Comparison of ENCODE assay signal across 16 cellular contexts in genomic region chr16:19458722-19459379, GRCh38. TPM values are rescaled to one million over a fixed set of nuclear protein-coding genes. Genes with fewer than 3 reads are reported as not detected.
DNase-seq lines count a peak whose midpoint lies in the region; ATAC-seq, FAIRE-seq and TF ChIP-seq lines count a peak whose summit lies in the region.
"Had no signal": no experiment of that assay in that cellular context is flagged by ENCODE, and none has a peak within 500 bp of the region (broad histone marks: within the 10 kb centered on the region; RNA-seq: fewer than 3 reads in every experiment).

No MANE protein-coding gene starts in this region.

- DNase-seq in NCI-H82 (lab: John Stamatoyannopoulos, UW) (peak; percentile 24), NCI-H82 treated with DMSO at 0.1 percent for 48 hours (lab: John Stamatoyannopoulos, UW; ENCODE audit: unreplicated experiment) (no peak), Panc1 (ENCODE audit: low read depth, low spot score) (no peak), K562 (ENCODE audit: extremely low read depth in 1 of 4, low spot score in 3 of 4) (peak in 2 of 4 experiments; percentile 26 to 34), neural progenitor cell (ENCODE audit: low spot score) (no peak), epidermal melanocyte (ENCODE audit: insufficient read length, low spot score) (no peak)
- no peak for DNase-seq in activated naive CD4-positive, alpha-beta T cell treated with anti-CD3 and anti-CD28 coated beads, Interleukin-2, amount 50 U/mL, for 72 hours (ENCODE audit: low spot score in 2 of 2)
- DNase-seq: ACHN; CD4-positive, CD25-positive, alpha-beta regulatory T cell; DMS 273 treated with DMSO at 0.1 percent for 48 hours; H7 had no signal

- no peak for TF ChIP-seq EP300 in K562 (IDR thresholded peaks at IDR 0.05; ENCODE audit: low read length)

- H4K20me1 ChIP-seq in K562 (replicated peaks; ENCODE audit: control insufficient read depth, insufficient read depth, low read length) = no peaks in the 10 kb centered on the region
- H4K20me1 ChIP-seq in neural progenitor cell (ENCODE audit: low read depth) = no peaks in the 10 kb centered on the region
- H4K20me1 ChIP-seq: BLaER1 treated with 17β-estradiol and CSF1 and Interleukin-3, amounts not matched to agents 10 nM and 100 nM had no signal

- intact Hi-C loops in Panc1 (cut with micrococcal nuclease; ENCODE audit: unreplicated experiment) = no loop called here
- intact Hi-C loops in K562 (cut with micrococcal nuclease) = no loop called here

- H3K9ac ChIP-seq in K562 (ENCODE audit: insufficient read depth in 1 of 2, low read depth in 2 of 2, low read length in 2 of 2) = no peak overlapping the region; a peak in 1 of 4 replicates
- no peak overlapping the region for H3K9ac ChIP-seq in neural progenitor cell
- H3K9ac ChIP-seq: BLaER1 treated with 17β-estradiol and CSF1 and Interleukin-3, amounts not matched to agents 10 nM and 100 nM had no signal

- H3K27me3 Mint-ChIP-seq in neural progenitor cell (ENCODE audit: insufficient read depth, low read depth) = peaks cover 4% of the 10 kb centered on the region

- no peaks in the 10 kb centered on the region for H3K4me1 ChIP-seq in Panc1 (ENCODE audit: control insufficient read depth, insufficient read depth, low read length)
- H3K4me1 ChIP-seq in K562 (replicated peaks in 1 of 2; ENCODE audit: control insufficient read depth in 2 of 2, insufficient read depth in 2 of 2, low read length in 2 of 2) = no peaks in the 10 kb centered on the region
- no peaks in the 10 kb centered on the region for H3K4me1 ChIP-seq in neural progenitor cell
- H3K4me1 ChIP-seq: BLaER1 treated with 17β-estradiol and CSF1 and Interleukin-3, amounts not matched to agents 10 nM and 100 nM had no signal

- CTCF ChIA-PET in Panc1 (lab: Charles Lee) = no interaction called here
- CTCF ChIA-PET in K562 (lab: Yijun Ruan, JAX; ENCODE audit: low intra/inter-chr PET ratio) = no interaction called here

- H3K4me2 ChIP-seq in K562 (ENCODE audit: insufficient read depth, low read length) (peak overlapping the region; percentile 43), neural progenitor cell (no peak overlapping the region)
- H3K4me2 ChIP-seq: BLaER1 treated with 17β-estradiol and CSF1 and Interleukin-3, amounts not matched to agents 10 nM and 100 nM had no signal

- H3K4me3 ChIP-seq in Panc1 (ENCODE audit: low read depth in 2 of 2, low read length in 2 of 2) (no peak overlapping the region), K562 (no peak overlapping the region), neural progenitor cell (no peak overlapping the region)
- H3K4me3 ChIP-seq: BLaER1 treated with 17β-estradiol and CSF1 and Interleukin-3, amounts not matched to agents 10 nM and 100 nM had no signal

- no peak for TF ChIP-seq CTCF in Panc1 (IDR thresholded peaks at IDR 0.05)
- TF ChIP-seq CTCF in K562 (IDR thresholded peaks at IDR 0.05 in 2 of 3, conservative IDR thresholded peaks at IDR 0.05 in 1 of 3; ENCODE audit: insufficient read depth in 2 of 3, low read depth in 1 of 3, low read length in 3 of 3) = peak in 2 of 3 experiments; percentile 13 to 35; a peak in 2 of 6 replicates
- no peak for TF ChIP-seq CTCF in neural progenitor cell (IDR thresholded peaks at IDR 0.05)

- H3K4me1 Mint-ChIP-seq in neural progenitor cell = no peaks in the 10 kb centered on the region
- H3K4me1 Mint-ChIP-seq: CD4-positive, CD25-positive, alpha-beta regulatory T cell had no signal

- no peak for TF ChIP-seq POLR2A in K562 (conservative IDR thresholded peaks at IDR 0.05)

- no peak for FAIRE-seq in K562 (lab: Jason Lieb, UNC)
- FAIRE-seq: GM18507, HTR-8/SVneo had no signal

- H3K9me1 ChIP-seq in K562 (ENCODE audit: control insufficient read depth, insufficient read depth, low read length) = no peaks in the 10 kb centered on the region

- ATAC-seq in Panc1 = peak; percentile 38; the same call in 1 of the 2 replicates
- ATAC-seq in K562 = peak; percentile 97
- ATAC-seq in HG03280 (IDR thresholded peaks at IDR 0.05; ENCODE audit: unreplicated experiment) = no peak
- no peak for ATAC-seq in activated naive CD4-positive, alpha-beta T cell treated with anti-CD3 and anti-CD28 coated beads, Interleukin-2, amount 50 U/mL, for 72 hours

- no peaks in the 10 kb centered on the region for H3K27me3 ChIP-seq in Panc1 (ENCODE audit: control insufficient read depth, insufficient read depth, low read length)
- H3K27me3 ChIP-seq in K562 (ENCODE audit: control insufficient read depth in 2 of 2, insufficient read depth in 2 of 2, low read length in 2 of 2) = no peaks in the 10 kb centered on the region
- H3K27me3 ChIP-seq in neural progenitor cell = no peaks in the 10 kb centered on the region
- H3K27me3 ChIP-seq: BLaER1 treated with 17β-estradiol and CSF1 and Interleukin-3, amounts not matched to agents 10 nM and 100 nM had no signal

- no peak overlapping the region for H3K27ac ChIP-seq in Panc1 (ENCODE audit: low read length)
- no peak overlapping the region for H3K27ac ChIP-seq in K562 (ENCODE audit: extremely low read depth, low read depth, low read length)
- H3K27ac ChIP-seq in neural progenitor cell = no peak overlapping the region
- H3K27ac ChIP-seq: BLaER1 treated with 17β-estradiol and CSF1 and Interleukin-3, amounts not matched to agents 10 nM and 100 nM had no signal

- no peaks in the 10 kb centered on the region for H3K9me3 ChIP-seq in Panc1 (ENCODE audit: control insufficient read depth, insufficient read depth, low read depth, low read length)
- no peaks in the 10 kb centered on the region for H3K9me3 ChIP-seq in K562 (replicated peaks; ENCODE audit: control insufficient read depth, insufficient read depth, low read depth, low read length)
- H3K9me3 ChIP-seq in neural progenitor cell (ENCODE audit: low read depth) = no peaks in the 10 kb centered on the region
- H3K9me3 ChIP-seq: BLaER1 treated with 17β-estradiol and CSF1 and Interleukin-3, amounts not matched to agents 10 nM and 100 nM had no signal

- H3K36me3 ChIP-seq in Panc1 (ENCODE audit: control insufficient read depth, insufficient read depth, low read length) (no peaks in the 10 kb centered on the region), K562 (ENCODE audit: control insufficient read depth, insufficient read depth, low read length) (no peaks in the 10 kb centered on the region), neural progenitor cell (no peaks in the 10 kb centered on the region)
- H3K36me3 ChIP-seq: BLaER1 treated with 17β-estradiol and CSF1 and Interleukin-3, amounts not matched to agents 10 nM and 100 nM had no signal

- BruUV-seq in Panc1 (replicated peaks; lab: Mats Ljungman, UMichigan) = no TSS peak
- BruUV-seq in K562 (replicated peaks; lab: Mats Ljungman, UMichigan) = no TSS peak

- H3K27ac Mint-ChIP-seq in neural progenitor cell = no peak overlapping the region
- H3K27ac Mint-ChIP-seq in activated naive CD4-positive, alpha-beta T cell treated with anti-CD3 and anti-CD28 coated beads, Interleukin-2, amount 50 U/mL, for 72 hours = no peak overlapping the region
- H3K27ac Mint-ChIP-seq: CD4-positive, CD25-positive, alpha-beta regulatory T cell had no signal

- in situ Hi-C loops in Panc1 (cut with HindIII; ENCODE audit: low pct_unique_long_range_greater_than_20kb, low sequenced_read_pairs) (no loop called here), K562 (cut with MboI) (no loop called here)

- H2AFZ ChIP-seq in K562 (ENCODE audit: low read depth, low read length) (peak overlapping the region; percentile 82), neural progenitor cell (replicated peaks) (peak overlapping the region; percentile 42)

- H3K79me2 ChIP-seq in K562 (ENCODE audit: control insufficient read depth, insufficient read depth, low read length) (no peaks in the 10 kb centered on the region), neural progenitor cell (ENCODE audit: low read depth) (no peaks in the 10 kb centered on the region)

- peaks cover 2% of the 10 kb centered on the region for H3K36me3 Mint-ChIP-seq in neural progenitor cell
- no peaks in the 10 kb centered on the region for H3K36me3 Mint-ChIP-seq in activated naive CD4-positive, alpha-beta T cell treated with anti-CD3 and anti-CD28 coated beads, Interleukin-2, amount 50 U/mL, for 72 hours
- H3K36me3 Mint-ChIP-seq: CD4-positive, CD25-positive, alpha-beta regulatory T cell had no signal

- no peaks in the 10 kb centered on the region for H3K9me3 Mint-ChIP-seq in neural progenitor cell
- H3K9me3 Mint-ChIP-seq in activated naive CD4-positive, alpha-beta T cell treated with anti-CD3 and anti-CD28 coated beads, Interleukin-2, amount 50 U/mL, for 72 hours = no peaks in the 10 kb centered on the region

- no peaks in the 10 kb centered on the region for H3F3A ChIP-seq in neural progenitor cell (ENCODE audit: low read depth)

- TF ChIP-seq RAD21 in K562 (CRISPR knock-in tag; conservative IDR thresholded peaks at IDR 0.05 in 1 of 2, IDR thresholded peaks at IDR 0.05 in 1 of 2) = peak in 1 of 2 experiments; percentile 23; a peak in 2 of 4 replicates

- POLR2A ChIA-PET in Panc1 (lab: Charles Lee) = no interaction called here
- POLR2A ChIA-PET in K562 (lab: Yijun Ruan, JAX) = interaction anchor here (0.6 to 1.1 kb wide), 4 partner anchors 11 to 503 kb away, joined by 3 to 7 read pairs (median 4); no protein-coding TSS in a partner anchor

- WGBS in K562 (ENCODE audit: insufficient coverage, low coverage, missing lambda C conversion rate) = 34% methylated on average over 8 of the region's 9 CpGs

- H3K4me3 Mint-ChIP-seq in neural progenitor cell = no peak overlapping the region
- H3K4me3 Mint-ChIP-seq: CD4-positive, CD25-positive, alpha-beta regulatory T cell had no signal

RNA-seq across cellular contexts. Expression of gene TMC5, which starts 41.2 kb away (rescaled TPM):
- total RNA-seq in Panc1 (2021; ENCODE audit: unreplicated experiment) = 1.4 TPM
- polyA plus RNA-seq in Panc1 (2012; ENCODE audit: insufficient read length) = 0.42 TPM
- 0.16 and 0.44 TPM in 2 replicates for total RNA-seq in K562 (2011; cell fraction: chromatin; rRNA removed; ENCODE audit: low replicate concordance)
- 0.17 TPM in 1 of 2 replicates, not detected in the other for total RNA-seq in K562 (2011; cell fraction: nucleolus; rRNA removed)
- 0.31 and 0.95 TPM in 2 replicates for total RNA-seq in K562 (2011; cell fraction: nucleoplasm; rRNA removed)
- 0.94 and 1.8 TPM in 2 replicates for total RNA-seq in K562 (2014; rRNA removed)
- total RNA-seq in K562 (2014; rRNA removed; fragmentation: Illumina TruSeq; extraction: Trizol) = 2.3 and 2.5 TPM in 2 replicates
- 0.83 and 1.1 TPM in 2 replicates for total RNA-seq in K562 (2015; rRNA removed; fragmentation: Illumina TruSeq; extraction: Trizol)
- 1.3 and 2.7 TPM in 2 replicates for total RNA-seq in K562 (2021)
- polyA plus RNA-seq in K562 (2011; rRNA removed) = 2.4 and 2.6 TPM in 2 replicates
- polyA plus RNA-seq in K562 (2011; cell fraction: cytosol; rRNA removed) = 0.12 and 0.34 TPM in 2 replicates
- polyA plus RNA-seq in K562 (2011; cell fraction: nucleus; rRNA removed) = 0.16 and 0.88 TPM in 2 replicates
- polyA plus RNA-seq in K562 (2012) = 0.90 and 1.7 TPM in 2 replicates
- 1.7 and 2.3 TPM in 2 replicates for polyA plus RNA-seq in K562 (2014; fragmentation: Illumina TruSeq; extraction: Trizol)
- 1 to 10 TPM; 1.5 to 1.6 TPM for polyA plus RNA-seq in K562 (2014; fragmentation: Nextera tagmentation; extraction: Ambion mirVana)
- 1.6 and 2.2 TPM in 2 replicates for polyA plus RNA-seq in K562 (2014; rRNA removed)
- 0.77 and 1.9 TPM in 2 replicates for polyA minus RNA-seq in K562 (2011; rRNA and poly(A)+ RNA removed)
- polyA minus RNA-seq in K562 (2011; cell fraction: cytosol; rRNA and poly(A)+ RNA removed) = 1.7 TPM in 1 of 2 replicates, not detected in the other
- polyA minus RNA-seq in K562 (2011; cell fraction: nucleus; rRNA and poly(A)+ RNA removed) = 0.13 and 0.56 TPM in 2 replicates
- 0.32 and 0.40 TPM in 2 replicates for total RNA-seq in neural progenitor cell (ENCODE audit: low replicate concordance)
- total RNA-seq in activated naive CD4-positive, alpha-beta T cell treated with anti-CD3 and anti-CD28 coated beads, Interleukin-2, amount 50 U/mL, for 72 hours = not detected
- total RNA-seq: A172; CD4-positive, CD25-positive, alpha-beta regulatory T cell had no signal
- polyA plus RNA-seq: CD4-positive, CD25-positive, alpha-beta regulatory T cell had no signal

Comparison
In these comparisons a context has a peak if more than half of its experiments do, and no peak if none do; other contexts are left out.
1. ATAC-seq: peak in Panc1 (single experiment) and K562 (single experiment); none in HG03280 (single experiment) and activated naive CD4-positive, alpha-beta T cell treated with anti-CD3 and anti-CD28 coated beads, Interleukin-2, amount 50 U/mL, for 72 hours (0 of 2).
2. CTCF ChIP-seq: peak in K562 (2 of 3); none in Panc1 (single experiment) and neural progenitor cell (single experiment).